In genomic region chr10:102614888-102615287, GRCh38 we compare ENCODE assay signal across 1 cellular context.
TF ChIP-seq lines count a peak whose summit lies in the region.

No MANE protein-coding gene starts in this region.

TF ChIP-seq in WTC11, 78 proteins besides CTCF, POLR2A, EP300 and RAD21:
- TF ChIP-seq E2F1 (CRISPR knock-in tag; IDR thresholded peaks at IDR 0.05): no peak
- TF ChIP-seq, protein P1, sequence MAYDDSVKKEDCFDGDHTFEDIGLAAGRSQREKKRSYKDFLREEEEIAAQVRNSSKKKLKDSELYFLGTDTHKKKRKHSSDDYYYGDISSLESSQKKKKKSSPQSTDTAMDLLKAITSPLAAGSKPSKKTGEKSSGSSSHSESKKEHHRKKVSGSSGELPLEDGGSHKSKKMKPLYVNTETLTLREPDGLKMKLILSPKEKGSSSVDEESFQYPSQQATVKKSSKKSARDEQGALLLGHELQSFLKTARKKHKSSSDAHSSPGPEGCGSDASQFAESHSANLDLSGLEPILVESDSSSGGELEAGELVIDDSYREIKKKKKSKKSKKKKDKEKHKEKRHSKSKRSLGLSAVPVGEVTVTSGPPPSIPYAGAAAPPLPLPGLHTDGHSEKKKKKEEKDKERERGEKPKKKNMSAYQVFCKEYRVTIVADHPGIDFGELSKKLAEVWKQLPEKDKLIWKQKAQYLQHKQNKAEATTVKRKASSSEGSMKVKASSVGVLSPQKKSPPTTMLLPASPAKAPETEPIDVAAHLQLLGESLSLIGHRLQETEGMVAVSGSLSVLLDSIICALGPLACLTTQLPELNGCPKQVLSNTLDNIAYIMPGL (CRISPR knock-in tag; IDR thresholded peaks at IDR 0.05): no peak
- no peak for TF ChIP-seq ZNF232 (CRISPR knock-in tag; IDR thresholded peaks at IDR 0.05)
